ENCODE assay signal across 9 cellular contexts in genomic region chr6:43645613-43645964, GRCh38. TPM values are rescaled to one million over a fixed set of nuclear protein-coding genes. Genes with fewer than 3 reads are reported as not detected.
A peak's percentile ranks its signal among the peaks of the same experiment; 100 is the strongest.
DNase-seq lines count a peak whose midpoint lies in the region; ATAC-seq, FAIRE-seq and TF ChIP-seq lines count a peak whose summit lies in the region.
"Had no signal": no experiment of that assay in that cellular context is flagged by ENCODE, and none has a peak within 500 bp of the region (broad histone marks: within the 10 kb centered on the region; RNA-seq: fewer than 3 reads in every experiment).

No MANE protein-coding gene starts in this region.

- ATAC-seq in GM21529 (IDR thresholded peaks at IDR 0.05; ENCODE audit: unreplicated experiment) = no peak

- in situ Hi-C loops in G401 (cut with HindIII; ENCODE audit: low sequenced_read_pairs) = no loop called here
- in situ Hi-C loops in GM13976 (cut with MboI; ENCODE audit: low sequenced_read_pairs, unreplicated experiment) = no loop called here

- H3K27ac ChIP-seq in AG04450 (ENCODE audit: low read depth, low read length) (peak overlapping the region; percentile 21), endothelial cell of umbilical vein (ENCODE audit: insufficient read depth, low read depth, low read length) (no peak overlapping the region), neural cell (ENCODE audit: low read length) (no peak overlapping the region)
- H3K27ac ChIP-seq: right lobe of liver had no signal

- H3K9me1 ChIP-seq in endothelial cell of umbilical vein (replicated peaks; ENCODE audit: control insufficient read depth, extremely low read depth, insufficient read depth, low read length) = no peaks in the 10 kb centered on the region

- FAIRE-seq in endothelial cell of umbilical vein (lab: Jason Lieb, UNC) = no peak

- peaks cover 3% of the 10 kb centered on the region for H3K79me2 ChIP-seq in endothelial cell of umbilical vein (ENCODE audit: control insufficient read depth, insufficient read depth, low read length)
- no peaks in the 10 kb centered on the region for H3K79me2 ChIP-seq in neural cell (replicated peaks; ENCODE audit: insufficient read depth, low read length)

- BruUV-seq in endothelial cell of umbilical vein (replicated peaks; lab: Mats Ljungman, UMichigan) = no TSS peak

- H3K27ac Mint-ChIP-seq in IgD-negative memory B cell = peak overlapping the region in 2 of 3 donors; percentile 42 to 73

- intact Hi-C loops in endothelial cell of umbilical vein (cut with micrococcal nuclease) = loop anchor here (1.0 kb wide), 1 partner anchor 9 kb away; no protein-coding TSS in a partner anchor

- H3K4me3 ChIP-seq in AG04450 (ENCODE audit: low read depth, low read length) (peak overlapping the region; percentile 61), endothelial cell of umbilical vein (replicated peaks in 1 of 3; ENCODE audit: insufficient read depth in 1 of 3, low read depth in 1 of 3, low read length in 3 of 3) (peak overlapping the region in 2 of 3 experiments; percentile 38 to 50), neural cell (ENCODE audit: low read length) (peak overlapping the region; percentile 30)

- DNase-seq in AG04450 (ENCODE audit: low read depth, low spot score) = no peak
- DNase-seq in endothelial cell of umbilical vein (ENCODE audit: low read depth, low spot score) = no peak
- DNase-seq in SW480 (ENCODE audit: low spot score) = no peak
- no peak for DNase-seq in G401 (ENCODE audit: low spot score)
- no peak for DNase-seq in GM13976 (ENCODE audit: low spot score)

- TF ChIP-seq POLR2A in endothelial cell of umbilical vein (IDR thresholded peaks at IDR 0.05; ENCODE audit: low read depth, low read length) = no peak

- POLR2A ChIA-PET in AG04450 (lab: Yijun Ruan, JAX) = interaction anchor here (1.6 kb wide), 2 partner anchors 10 to 16 kb away, joined by 8 to 14 read pairs; partner anchors contain the start of genes GTPBP2 and MAD2L1BP
- POLR2A ChIA-PET in endothelial cell of umbilical vein (lab: Charles Lee) = interaction anchor here (0.8 to 1.2 kb wide), 2 partner anchors 16 to 125 kb away, joined by 4 read pairs; partner anchors contain the start of gene GTPBP2

- H2AFZ ChIP-seq in endothelial cell of umbilical vein (ENCODE audit: low read depth, low read length) (peak overlapping the region; percentile 99), neural cell (ENCODE audit: low read depth, low read length) (no peak overlapping the region)

- H3K4me2 ChIP-seq in endothelial cell of umbilical vein (ENCODE audit: insufficient read depth, low read length) (peak overlapping the region; percentile 88), neural cell (ENCODE audit: low read length) (no peak overlapping the region)

- H3K27me3 ChIP-seq in AG04450 (ENCODE audit: control insufficient read depth, insufficient read depth, low read length) (no peaks in the 10 kb centered on the region), endothelial cell of umbilical vein (ENCODE audit: control insufficient read depth in 2 of 2, insufficient read depth in 2 of 2, low read length in 2 of 2) (no peaks in the 10 kb centered on the region), neural cell (ENCODE audit: insufficient read depth, low read depth, low read length) (no peaks in the 10 kb centered on the region)
- H3K27me3 ChIP-seq: right lobe of liver had no signal

- no peaks in the 10 kb centered on the region for H3F3A ChIP-seq in neural cell (ENCODE audit: insufficient read depth, low read length, poor library complexity, severe bottlenecking)

- H3K9me3 ChIP-seq in AG04450 (ENCODE audit: control insufficient read depth, insufficient read depth, low read length) = no peaks in the 10 kb centered on the region
- H3K9me3 ChIP-seq in endothelial cell of umbilical vein (replicated peaks; ENCODE audit: control insufficient read depth, insufficient read depth, low read length) = no peaks in the 10 kb centered on the region
- no peaks in the 10 kb centered on the region for H3K9me3 ChIP-seq in neural cell (ENCODE audit: low read length)
- H3K9me3 ChIP-seq: right lobe of liver had no signal

- no peaks in the 10 kb centered on the region for H3K27me3 Mint-ChIP-seq in IgD-negative memory B cell

- H4K20me1 ChIP-seq in endothelial cell of umbilical vein (replicated peaks; ENCODE audit: control insufficient read depth, extremely low read depth, insufficient read depth, low read length) (no peaks in the 10 kb centered on the region), neural cell (ENCODE audit: insufficient read depth) (no peaks in the 10 kb centered on the region)

- H3K9me2 ChIP-seq in neural cell (ENCODE audit: insufficient read depth, low read length) = no peaks in the 10 kb centered on the region

- CTCF ChIA-PET in AG04450 (lab: Charles Lee) = interaction anchor here (1.0 to 1.6 kb wide), 4 partner anchors 20 to 433 kb away, joined by 4 to 5 read pairs (median 4); no protein-coding TSS in a partner anchor
- CTCF ChIA-PET in endothelial cell of umbilical vein (lab: Charles Lee) = interaction anchor here (0.7 to 2.0 kb wide), 7 partner anchors 9 to 433 kb away, joined by 3 to 11 read pairs (median 5); partner anchors contain the start of gene VEGFA

- H3K9me3 Mint-ChIP-seq in IgD-negative memory B cell = no peaks in the 10 kb centered on the region

- peak overlapping the region; percentile 54 to 94 (median 88) for H3K4me3 Mint-ChIP-seq in IgD-negative memory B cell

- TF ChIP-seq CTCF in AG04450 (IDR thresholded peaks at IDR 0.05; ENCODE audit: low read depth, low read length) (no peak), endothelial cell of umbilical vein (IDR thresholded peaks at IDR 0.05; ENCODE audit: extremely low read depth in 1 of 2, insufficient read depth in 1 of 2, low read depth in 1 of 2, low read length in 2 of 2) (no peak), neural cell (IDR thresholded peaks at IDR 0.05; ENCODE audit: poor library complexity, severe bottlenecking) (no peak), GM13976 (IDR thresholded peaks at IDR 0.05; ENCODE audit: borderline replicate concordance, control extremely low read depth, extremely low read depth, insufficient read depth, missing control alignments) (no peak)

- peaks cover 6 to 14% (median 9%) of the 10 kb centered on the region in 3 donors for H3K4me1 Mint-ChIP-seq in IgD-negative memory B cell

- TF ChIP-seq EP300 in neural cell (conservative IDR thresholded peaks at IDR 0.05; ENCODE audit: poor library complexity, severe bottlenecking) = no peak

- H3K36me3 ChIP-seq in endothelial cell of umbilical vein (ENCODE audit: control insufficient read depth in 2 of 2, extremely low read depth in 1 of 2, insufficient read depth in 2 of 2, low read length in 2 of 2) (peaks cover 0 to 6% of the 10 kb centered on the region in 2 experiments), neural cell (ENCODE audit: insufficient read depth, low read length) (no peaks in the 10 kb centered on the region)

- H3K9ac ChIP-seq in endothelial cell of umbilical vein (replicated peaks; ENCODE audit: extremely low read depth, insufficient read depth, low read length) (no peak overlapping the region), neural cell (ENCODE audit: low read length) (no peak overlapping the region)

- dilution Hi-C loops in endothelial cell of umbilical vein (cut with MboI; ENCODE audit: extremely low pct_ligation_motif_present, low sequenced_read_pairs) = no loop called here

- H3K36me3 Mint-ChIP-seq in IgD-negative memory B cell = no peaks in the 10 kb centered on the region

- TF ChIP-seq RAD21 in neural cell (conservative IDR thresholded peaks at IDR 0.05) = no peak

- peaks cover 4% of the 10 kb centered on the region for H3K4me1 ChIP-seq in endothelial cell of umbilical vein (ENCODE audit: control insufficient read depth, extremely low read depth, insufficient read depth, low read length)
- H3K4me1 ChIP-seq: right lobe of liver had no signal

RNA-seq across cellular contexts. Expression of gene RSPH9, which starts 0.8 kb away (rescaled TPM):
- polyA plus RNA-seq in AG04450 (2011; rRNA removed) (0.37 and 0.51 TPM in 2 replicates), IgD-negative memory B cell (1.2 TPM), endothelial cell of umbilical vein (0.18 and 0.21 TPM in 2 replicates), neural cell (0.88 and 1.8 TPM in 2 replicates)
- 0.14 and 0.17 TPM in 2 replicates for polyA minus RNA-seq in AG04450 (2011; rRNA and poly(A)+ RNA removed)
- total RNA-seq in endothelial cell of umbilical vein = 0.12 and 0.27 TPM in 2 replicates
- 0.14 and 0.23 TPM in 2 replicates for polyA plus RNA-seq in endothelial cell of umbilical vein (2011; cell fraction: cytosol; rRNA removed)
- polyA plus RNA-seq in endothelial cell of umbilical vein (2011; cell fraction: nucleus; rRNA removed) = 0.11 and 0.12 TPM in 2 replicates
- polyA plus RNA-seq in endothelial cell of umbilical vein (2012) = 0.29 and 0.50 TPM in 2 replicates
- polyA minus RNA-seq in endothelial cell of umbilical vein (0.12 TPM in 1 of 2 replicates, not detected in the other), neural cell (0.49 and 0.69 TPM in 2 replicates)
- not detected for polyA minus RNA-seq in endothelial cell of umbilical vein (2011; cell fraction: cytosol; rRNA and poly(A)+ RNA removed)
- polyA minus RNA-seq in endothelial cell of umbilical vein (2011; cell fraction: nucleus; rRNA and poly(A)+ RNA removed) = 0.29 TPM in 1 of 2 replicates, not detected in the other
- 0.92 and 1.6 TPM in 2 replicates for total RNA-seq in G401 (2014; rRNA removed; shearing (Covaris generic))
- total RNA-seq: right lobe of liver had no signal

RNA-seq across cellular contexts. Expression of gene MAD2L1BP, which starts 9.9 kb away (rescaled TPM):
- polyA plus RNA-seq in AG04450 (2011; rRNA removed) (37.1 and 39.3 TPM in 2 replicates), IgD-negative memory B cell (23.3 TPM), endothelial cell of umbilical vein (62.0 and 63.5 TPM in 2 replicates), neural cell (43.2 and 64.2 TPM in 2 replicates)
- 36.4 and 41.9 TPM in 2 replicates for polyA minus RNA-seq in AG04450 (2011; rRNA and poly(A)+ RNA removed)
- total RNA-seq in endothelial cell of umbilical vein = 32.3 and 34.9 TPM in 2 replicates
- polyA plus RNA-seq in endothelial cell of umbilical vein (2011; cell fraction: cytosol; rRNA removed) = 49.8 and 50.7 TPM in 2 replicates
- 26.7 and 29.3 TPM in 2 replicates for polyA plus RNA-seq in endothelial cell of umbilical vein (2011; cell fraction: nucleus; rRNA removed)
- polyA plus RNA-seq in endothelial cell of umbilical vein (2012) = 20.8 and 29.5 TPM in 2 replicates
- polyA minus RNA-seq in endothelial cell of umbilical vein (45.6 and 45.8 TPM in 2 replicates), neural cell (54.2 and 54.3 TPM in 2 replicates)
- polyA minus RNA-seq in endothelial cell of umbilical vein (2011; cell fraction: cytosol; rRNA and poly(A)+ RNA removed) = 17.9 TPM
- 8.0 and 13.0 TPM in 2 replicates for polyA minus RNA-seq in endothelial cell of umbilical vein (2011; cell fraction: nucleus; rRNA and poly(A)+ RNA removed)
- 59.0 and 78.9 TPM in 2 replicates for total RNA-seq in G401 (2014; rRNA removed; shearing (Covaris generic))

RNA-seq across cellular contexts. Expression of gene GTPBP2, which starts 16.5 kb away (rescaled TPM):
- polyA plus RNA-seq in AG04450 (2011; rRNA removed) = 60.8 and 72.5 TPM in 2 replicates
- 72.9 and 93.6 TPM in 2 replicates for polyA minus RNA-seq in AG04450 (2011; rRNA and poly(A)+ RNA removed)
- polyA plus RNA-seq in IgD-negative memory B cell = 5.5 TPM
- total RNA-seq in endothelial cell of umbilical vein = 77.6 and 87.1 TPM in 2 replicates
- polyA plus RNA-seq in endothelial cell of umbilical vein = 112 and 118 TPM in 2 replicates
- polyA plus RNA-seq in endothelial cell of umbilical vein (2011; cell fraction: cytosol; rRNA removed) = 57.8 and 62.8 TPM in 2 replicates
- 395 and 433 TPM in 2 replicates for polyA plus RNA-seq in endothelial cell of umbilical vein (2011; cell fraction: nucleus; rRNA removed)
- polyA plus RNA-seq in endothelial cell of umbilical vein (2012) = 59.1 and 59.4 TPM in 2 replicates
- polyA minus RNA-seq in endothelial cell of umbilical vein = 93.0 and 97.6 TPM in 2 replicates
- 45.7 TPM for polyA minus RNA-seq in endothelial cell of umbilical vein (2011; cell fraction: cytosol; rRNA and poly(A)+ RNA removed)
- 69.6 and 79.8 TPM in 2 replicates for polyA minus RNA-seq in endothelial cell of umbilical vein (2011; cell fraction: nucleus; rRNA and poly(A)+ RNA removed)
- polyA plus RNA-seq in neural cell = 103 and 117 TPM in 2 replicates
- 50.9 and 51.4 TPM in 2 replicates for polyA minus RNA-seq in neural cell
- total RNA-seq in G401 (2014; rRNA removed; shearing (Covaris generic)) = 46.0 and 47.0 TPM in 2 replicates

RNA-seq across cellular contexts. Expression of gene MRPS18A, which starts 42.0 kb away (rescaled TPM):
- polyA plus RNA-seq in AG04450 (2011; rRNA removed) = 41.0 and 59.7 TPM in 2 replicates
- 43.1 and 62.5 TPM in 2 replicates for polyA minus RNA-seq in AG04450 (2011; rRNA and poly(A)+ RNA removed)
- 84.4 TPM for polyA plus RNA-seq in IgD-negative memory B cell
- 39.1 and 39.8 TPM in 2 replicates for total RNA-seq in endothelial cell of umbilical vein
- 83.8 and 92.3 TPM in 2 replicates for polyA plus RNA-seq in endothelial cell of umbilical vein
- 76.7 and 77.1 TPM in 2 replicates for polyA plus RNA-seq in endothelial cell of umbilical vein (2011; cell fraction: cytosol; rRNA removed)
- polyA plus RNA-seq in endothelial cell of umbilical vein (2011; cell fraction: nucleus; rRNA removed) = 28.4 and 35.0 TPM in 2 replicates
- polyA plus RNA-seq in endothelial cell of umbilical vein (2012) = 46.2 and 47.7 TPM in 2 replicates
- 50.6 and 54.2 TPM in 2 replicates for polyA minus RNA-seq in endothelial cell of umbilical vein
- polyA minus RNA-seq in endothelial cell of umbilical vein (2011; cell fraction: cytosol; rRNA and poly(A)+ RNA removed) = 40.1 TPM
- polyA minus RNA-seq in endothelial cell of umbilical vein (2011; cell fraction: nucleus; rRNA and poly(A)+ RNA removed) = 28.4 and 36.4 TPM in 2 replicates
- 39.6 and 52.4 TPM in 2 replicates for polyA plus RNA-seq in neural cell
- polyA minus RNA-seq in neural cell = 27.0 and 35.0 TPM in 2 replicates
- total RNA-seq in G401 (2014; rRNA removed; shearing (Covaris generic)) = 70.5 and 89.4 TPM in 2 replicates
